In the genomic region with DNA sequence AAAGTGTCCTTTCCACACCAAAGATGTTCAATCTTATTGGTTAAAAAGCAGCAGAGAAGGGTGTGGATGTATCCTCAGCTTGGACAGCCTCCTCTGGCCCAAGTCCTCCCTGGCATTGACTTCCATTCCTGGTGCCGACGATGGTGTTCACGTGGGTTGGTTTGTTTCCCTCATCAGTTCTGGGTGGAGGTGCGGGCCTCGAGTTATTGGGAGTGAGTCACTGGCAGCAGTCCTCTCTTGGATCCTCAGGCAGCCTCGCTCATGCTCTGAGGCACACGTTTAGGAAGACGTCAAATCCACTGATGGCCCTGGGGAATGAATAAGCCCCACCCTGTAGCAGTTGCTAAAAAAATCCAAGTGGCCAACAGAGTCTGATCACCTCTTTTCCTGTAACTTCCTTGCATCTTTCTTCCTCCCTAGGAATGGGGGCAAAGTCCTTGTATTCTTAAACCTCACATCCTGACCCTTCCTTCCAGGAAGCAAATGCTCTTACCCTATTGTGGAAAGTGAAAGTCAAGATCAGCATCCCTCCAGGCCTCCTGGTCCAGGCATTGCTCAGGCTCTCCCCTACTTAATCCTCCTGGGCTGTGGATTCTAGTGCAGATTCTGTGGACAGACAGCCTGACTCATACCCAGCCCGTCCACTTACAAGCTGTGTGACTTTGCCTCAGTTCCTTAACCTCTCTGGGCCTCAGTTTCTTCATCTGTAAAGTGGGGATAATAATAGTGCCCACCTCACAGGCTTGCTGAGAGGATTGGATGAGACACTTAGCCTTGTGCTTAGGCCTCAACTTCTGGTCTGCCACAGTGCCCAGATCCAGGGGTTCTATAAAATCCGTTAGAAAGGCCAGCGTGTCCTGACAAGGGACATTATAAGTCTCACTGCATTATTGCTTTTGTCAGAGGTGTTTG, we compare ENCODE assay signal across 11 cellular contexts.
DNase-seq lines count a peak whose midpoint lies in the region; ATAC-seq and TF ChIP-seq lines count a peak whose summit lies in the region.
"Had no signal": no experiment of that assay in that cellular context is flagged by ENCODE, and none has a peak within 500 bp of the region (broad histone marks: within the 10 kb centered on the region; RNA-seq: fewer than 3 reads in every experiment).

No MANE protein-coding gene starts in this region.

- H3K9me3 ChIP-seq in gastroesophageal sphincter (no peaks in the 10 kb centered on the region), osteoblast (ENCODE audit: low read depth, low read length) (no peaks in the 10 kb centered on the region)
- H3K9me3 ChIP-seq: Peyer's patch had no signal

- no peaks in the 10 kb centered on the region for H3K36me3 ChIP-seq in BJ (ENCODE audit: control insufficient read depth, insufficient read depth, low read length)
- H3K36me3 ChIP-seq in gastroesophageal sphincter, result no peaks in the 10 kb centered on the region
- H3K36me3 ChIP-seq in osteoblast (ENCODE audit: insufficient read depth, low read length), result no peaks in the 10 kb centered on the region
- H3K36me3 ChIP-seq: Peyer's patch had no signal

- CTCF ChIA-PET in BJ (lab: Yijun Ruan, JAX), result no interaction called here

- no peaks in the 10 kb centered on the region for H3K79me2 ChIP-seq in osteoblast (ENCODE audit: insufficient read depth, low read length)

- DNase-seq in BJ (ENCODE audit: low read depth) (peak; percentile 39), RKO (ENCODE audit: low spot score) (peak; percentile 8), osteoblast (ENCODE audit: insufficient read length, low spot score, missing footprints) (no peak), germinal center (ENCODE audit: low spot score) (no peak), GM19238 (ENCODE audit: insufficient read length, low spot score) (no peak)
- DNase-seq in activated T-cell treated with anti-CD3 and anti-CD28 coated beads, Interleukin-2, amount 50 U/mL, for 48 hours, result no peak
- DNase-seq: CD4-positive, CD25-positive, alpha-beta regulatory T cell; NCI-H2107; Peyer's patch had no signal

- TF ChIP-seq CTCF in BJ (IDR thresholded peaks at IDR 0.05; ENCODE audit: insufficient read depth, low read depth, low read length) (no peak), gastroesophageal sphincter (IDR thresholded peaks at IDR 0.05) (no peak), osteoblast (IDR thresholded peaks at IDR 0.05; ENCODE audit: extremely low read depth, low read depth, low read length) (no peak)

- H3K27ac ChIP-seq in gastroesophageal sphincter (peak overlapping the region in 2 of 4 donors; percentile 57 to 67), osteoblast (ENCODE audit: low read depth, low read length) (no peak overlapping the region)
- H3K27ac ChIP-seq: Peyer's patch had no signal

- 44 to 56% methylated on average over 2 to 8 of the region's 11 CpGs for WGBS in gastroesophageal sphincter (ENCODE audit: low coverage in 1 of 2), 2 donors

- H3K27me3 ChIP-seq in BJ (ENCODE audit: control insufficient read depth, insufficient read depth, low read length) (peaks cover 1% of the 10 kb centered on the region), gastroesophageal sphincter (no peaks in the 10 kb centered on the region), osteoblast (ENCODE audit: insufficient read depth, low read length) (peaks cover 13% of the 10 kb centered on the region)
- H3K27me3 ChIP-seq: Peyer's patch had no signal

- no peak overlapping the region for H3K4me3 ChIP-seq in BJ (ENCODE audit: low read depth, low read length)
- no peak overlapping the region for H3K4me3 ChIP-seq in gastroesophageal sphincter
- no peak overlapping the region for H3K4me3 ChIP-seq in osteoblast (ENCODE audit: insufficient read depth, low read length)
- H3K4me3 ChIP-seq: Peyer's patch had no signal

- peak overlapping the region; percentile 54 for H3K4me2 ChIP-seq in osteoblast (ENCODE audit: insufficient read depth, low read length)

- H3K4me1 ChIP-seq in gastroesophageal sphincter, result no peaks in the 10 kb centered on the region
- peaks cover 6% of the 10 kb centered on the region for H3K4me1 ChIP-seq in osteoblast (ENCODE audit: insufficient read depth, low read length)
- H3K4me1 ChIP-seq: Peyer's patch had no signal

- ATAC-seq in gastroesophageal sphincter (peak; percentile 97), HG03432 (IDR thresholded peaks at IDR 0.05; ENCODE audit: unreplicated experiment) (no peak)

- POLR2A ChIA-PET in BJ (lab: Charles Lee), result no interaction called here

- no peak overlapping the region for H2AFZ ChIP-seq in osteoblast (ENCODE audit: low read length)

- no peak for TF ChIP-seq POLR2A in gastroesophageal sphincter (IDR thresholded peaks at IDR 0.05)

- no peak for TF ChIP-seq EP300 in gastroesophageal sphincter (IDR thresholded peaks at IDR 0.05)

- no peaks in the 10 kb centered on the region for H4K20me1 ChIP-seq in osteoblast (ENCODE audit: insufficient read depth, low read length)

Comparison
In these comparisons a context has a peak if more than half of its experiments do, and no peak if none do; other contexts are left out.
1. DNase-seq: peak in BJ (single experiment) and RKO (single experiment); none in osteoblast (single experiment), activated T-cell treated with anti-CD3 and anti-CD28 coated beads, Interleukin-2, amount 50 U/mL, for 48 hours (0 of 2), germinal center (single experiment) and GM19238 (single experiment).